In genomic region chr3:47523310-47524073, GRCh38 we compare ENCODE assay signal across 18 cellular contexts. TPM values are rescaled to one million over a fixed set of nuclear protein-coding genes. Genes with fewer than 3 reads are reported as not detected.
DNase-seq lines count a peak whose midpoint lies in the region; ATAC-seq, FAIRE-seq and TF ChIP-seq lines count a peak whose summit lies in the region.
"Had no signal": no experiment of that assay in that cellular context is flagged by ENCODE, and none has a peak within 500 bp of the region (broad histone marks: within the 10 kb centered on the region; RNA-seq: fewer than 3 reads in every experiment).

No MANE protein-coding gene starts in this region.

- no peak overlapping the region for H4K91ac ChIP-seq in H1 (replicated peaks; ENCODE audit: insufficient read length, low read length)
- no peak overlapping the region for H4K91ac ChIP-seq in neuronal stem cell (ENCODE audit: low read depth, low read length, poor library complexity)

- no peaks in the 10 kb centered on the region for H3K79me1 ChIP-seq in H1 (ENCODE audit: low read depth, low read length)
- no peaks in the 10 kb centered on the region for H3K79me1 ChIP-seq in neuronal stem cell (ENCODE audit: low read depth, low read length)

- POLR2A ChIA-PET in H1 (lab: Charles Lee; ENCODE audit: partially characterized antibody), result interaction anchor here (2.4 to 2.6 kb wide), 2 partner anchors 54 to 301 kb away, joined by 7 to 9 read pairs; no protein-coding TSS in a partner anchor

- no peak overlapping the region for H4K5ac ChIP-seq in H1 (ENCODE audit: insufficient read length, low read depth, low read length)

- intact Hi-C loops in heart right ventricle (cut with DNase I), result loop anchor here in 5 of 10 donors (2.0 to 10.0 kb wide), 5 partner anchors 141 to 631 kb away; no protein-coding TSS in a partner anchor

- peaks cover 0 to 11% (median 2%) of the 10 kb centered on the region in 4 experiments; a peak in 4 of 7 replicates for H3K4me1 ChIP-seq in H1 (replicated peaks in 1 of 4; ENCODE audit: control insufficient read depth in 3 of 4, insufficient read depth in 4 of 4, low read length in 3 of 4)
- peaks cover 3 to 7% of the 10 kb centered on the region in 2 donors for H3K4me1 ChIP-seq in neuronal stem cell (ENCODE audit: control insufficient read depth in 2 of 2, insufficient read depth in 1 of 2, low read depth in 1 of 2, low read length in 2 of 2)
- peaks cover 0 to 8% (median 4%) of the 10 kb centered on the region in 9 donors for H3K4me1 ChIP-seq in heart right ventricle

- no peak for TF ChIP-seq EP300 in H1 (IDR thresholded peaks at IDR 0.05; ENCODE audit: borderline replicate concordance in 1 of 2, low read depth in 2 of 2, low read length in 2 of 2)

- H2AK5ac ChIP-seq in H1 (ENCODE audit: low read depth, low read length) (no peak overlapping the region), neuronal stem cell (ENCODE audit: low read depth, low read length) (no peak overlapping the region)

- H3K27me3 ChIP-seq in H1 (replicated peaks in 1 of 4; ENCODE audit: control insufficient read depth in 3 of 4, extremely low read depth in 1 of 4, insufficient read depth in 3 of 4, low read length in 3 of 4), result peaks cover 3 to 14% (median 13%) of the 10 kb centered on the region in 4 experiments
- no peaks in the 10 kb centered on the region for H3K27me3 ChIP-seq in neuronal stem cell (ENCODE audit: control insufficient read depth in 3 of 3, insufficient read depth in 3 of 3, low read depth in 1 of 3, low read length in 3 of 3)
- H3K27me3 ChIP-seq in heart right ventricle, result no peaks in the 10 kb centered on the region
- H3K27me3 ChIP-seq: Peyer's patch had no signal

- H3K23me2 ChIP-seq in H1 (ENCODE audit: low read depth, low read length), result no peaks in the 10 kb centered on the region

- H3K27ac ChIP-seq in C4-2B, result peak overlapping the region; percentile 52; the same call in 1 of the 2 replicates
- no peak overlapping the region for H3K27ac ChIP-seq in H1 (ENCODE audit: low read depth, low read length)
- no peak overlapping the region for H3K27ac ChIP-seq in neuronal stem cell (replicated peaks; ENCODE audit: low read length)
- no peak overlapping the region for H3K27ac ChIP-seq in heart right ventricle

- no peak overlapping the region for H2BK5ac ChIP-seq in H1 (ENCODE audit: low read depth, low read length)
- H2BK5ac ChIP-seq in neuronal stem cell (ENCODE audit: low read length), result no peak overlapping the region

- H3K9me3 ChIP-seq in H1 (ENCODE audit: insufficient read depth in 2 of 2, low read depth in 1 of 2, low read length in 1 of 2), result no peaks in the 10 kb centered on the region
- H3K9me3 ChIP-seq in neuronal stem cell (replicated peaks in 1 of 2; ENCODE audit: control insufficient read depth in 2 of 2, insufficient read depth in 1 of 2, low read depth in 1 of 2, low read length in 2 of 2), result no peaks in the 10 kb centered on the region
- H3K9me3 ChIP-seq in heart right ventricle, result peaks cover 0 to 13% (median 0%) of the 10 kb centered on the region in 11 donors
- H3K9me3 ChIP-seq: A549, Peyer's patch had no signal

- FAIRE-seq in H1 (lab: Jason Lieb, UNC), result no peak
- FAIRE-seq: A549 had no signal

- H2BK120ac ChIP-seq in H1 (replicated peaks; ENCODE audit: low read depth, low read length) (no peak overlapping the region), neuronal stem cell (ENCODE audit: low read depth, low read length) (no peak overlapping the region)

- CTCF ChIA-PET in H1 (lab: Charles Lee; ENCODE audit: partially characterized antibody), result interaction anchor here (0.6 to 5.0 kb wide), 24 partner anchors 10 to 313 kb away, joined by 3 to 34 read pairs (median 6); no protein-coding TSS in a partner anchor

- H4K20me1 ChIP-seq in H1 (replicated peaks in 1 of 2; ENCODE audit: control insufficient read depth in 1 of 2, insufficient read depth in 2 of 2, low read length in 2 of 2), result no peaks in the 10 kb centered on the region

- H3K56ac ChIP-seq in H1 (replicated peaks; ENCODE audit: insufficient read length, low read depth, low read length), result no peak overlapping the region

- TF ChIP-seq POLR2A in H1 (IDR thresholded peaks at IDR 0.05; ENCODE audit: control extremely low read depth in 1 of 2, low read depth in 2 of 2, low read length in 2 of 2), result no peak

- no peak overlapping the region for H3K4me3 ChIP-seq in H1 (ENCODE audit: extremely low read depth in 1 of 4, insufficient read depth in 2 of 4, low read depth in 3 of 4, low read length in 4 of 4)
- no peak overlapping the region for H3K4me3 ChIP-seq in neuronal stem cell (ENCODE audit: low read length in 2 of 2)
- no peak overlapping the region for H3K4me3 ChIP-seq in heart right ventricle
- H3K4me3 ChIP-seq: A549, Peyer's patch had no signal

- no peak overlapping the region for H3K4ac ChIP-seq in H1 (replicated peaks; ENCODE audit: insufficient read length, low read depth, low read length)
- H3K4ac ChIP-seq in neuronal stem cell (ENCODE audit: low read length), result no peak overlapping the region

- no peak overlapping the region for H2AFZ ChIP-seq in H1 (ENCODE audit: low read length)
- no peak overlapping the region for H2AFZ ChIP-seq in neuronal stem cell (ENCODE audit: low read length)

- H3K4me2 ChIP-seq in H1 (ENCODE audit: insufficient read depth in 1 of 2, low read depth in 2 of 2, low read length in 2 of 2), result no peak overlapping the region
- no peak overlapping the region for H3K4me2 ChIP-seq in neuronal stem cell (ENCODE audit: insufficient read depth, low read length, poor library complexity, severe bottlenecking)
- H3K4me2 ChIP-seq: A549 had no signal

- peak overlapping the region; percentile 32; the same call in 1 of the 2 replicates for H2BK12ac ChIP-seq in H1 (ENCODE audit: low read depth, low read length)
- H2BK12ac ChIP-seq in neuronal stem cell (ENCODE audit: low read length), result no peak overlapping the region

- H3K23ac ChIP-seq in H1 (ENCODE audit: insufficient read length), result no peak overlapping the region
- no peak overlapping the region for H3K23ac ChIP-seq in neuronal stem cell (ENCODE audit: low read depth, low read length, poor library complexity)

- 0 out of 2 replicates have a peak overlapping the region, but pooled peaks have one; percentile 53 for H2BK15ac ChIP-seq in H1 (ENCODE audit: low read length)
- H2BK15ac ChIP-seq in neuronal stem cell (ENCODE audit: low read length), result no peak overlapping the region

- DNase-seq in Kasumi-1 (lab: John Stamatoyannopoulos, UW) (peak; percentile 30 to 40), H1 (ENCODE audit: low read depth in 1 of 2, low spot score in 2 of 2) (no peak), neuronal stem cell (ENCODE audit: low spot score) (no peak), heart right ventricle (no peak), NCI-H526 (lab: John Stamatoyannopoulos, UW) (no peak), pons (ENCODE audit: low spot score) (no peak)
- DNase-seq: COR-L47, EL, IMR-90, NCI-H1048, NCI-H1436 treated with DMSO at 0.1 percent for 48 hours, NCI-H2029 treated with DMSO at 0.1 percent for 48 hours, NCI-H82, Peyer's patch had no signal

- ATAC-seq in heart right ventricle, result no peak
- ATAC-seq in HG03039 (IDR thresholded peaks at IDR 0.05; ENCODE audit: unreplicated experiment), result no peak
- ATAC-seq: Right ventricle myocardium inferior had no signal

- TF ChIP-seq CTCF in C4-2B (conservative IDR thresholded peaks at IDR 0.05) (no peak), H1 (IDR thresholded peaks at IDR 0.05; ENCODE audit: control extremely low read depth in 1 of 3, insufficient read depth in 1 of 3, low read depth in 1 of 3, low read length in 3 of 3) (no peak), heart right ventricle (IDR thresholded peaks at IDR 0.05) (no peak)

- no peak overlapping the region for H3K14ac ChIP-seq in H1 (ENCODE audit: insufficient read length)
- no peak overlapping the region for H3K14ac ChIP-seq in neuronal stem cell (ENCODE audit: low read length)

- no peak overlapping the region for H2BK20ac ChIP-seq in H1 (ENCODE audit: low read length)

- H3K9ac ChIP-seq in H1 (replicated peaks in 1 of 4; ENCODE audit: extremely low read depth in 1 of 4, low read depth in 3 of 4, low read length in 3 of 4) (no peak overlapping the region), neuronal stem cell (ENCODE audit: low read depth, low read length, poor library complexity) (peak overlapping the region; percentile 37)

- TF ChIP-seq RAD21 in H1 (IDR thresholded peaks at IDR 0.05 in 1 of 2, conservative IDR thresholded peaks at IDR 0.05 in 1 of 2; ENCODE audit: low read depth in 2 of 2, low read length in 2 of 2), result no peak

- H3K18ac ChIP-seq in H1 (ENCODE audit: extremely low read depth, low read length) (no peak overlapping the region), neuronal stem cell (ENCODE audit: low read length) (no peak overlapping the region)

- no peaks in the 10 kb centered on the region for H3K79me2 ChIP-seq in H1 (ENCODE audit: control insufficient read depth in 1 of 2, insufficient read depth in 2 of 2, low read length in 2 of 2)

- H3K36me3 ChIP-seq in H1 (ENCODE audit: control insufficient read depth in 2 of 4, insufficient read depth in 4 of 4, low read length in 3 of 4), result no peaks in the 10 kb centered on the region
- no peaks in the 10 kb centered on the region for H3K36me3 ChIP-seq in neuronal stem cell (replicated peaks in 1 of 2; ENCODE audit: control insufficient read depth in 2 of 2, insufficient read depth in 2 of 2, low read length in 2 of 2)
- no peaks in the 10 kb centered on the region for H3K36me3 ChIP-seq in heart right ventricle
- H3K36me3 ChIP-seq: Peyer's patch had no signal

- 74% methylated on average over 4 of the region's 4 CpGs; no CpG with 5 or more reads in 1 of the 2 experiments for WGBS in H1 (ENCODE audit: extremely low coverage in 1 of 2, insufficient coverage in 1 of 2, insufficient read length in 1 of 2, insufficient replicate concordance in 2 of 2, low coverage in 1 of 2, low lambda C conversion rate in 2 of 2, missing lambda C conversion rate in 1 of 2), 2 experiments
- no CpG with 5 or more reads among the region's 4 CpGs for WGBS in neuronal stem cell (ENCODE audit: extremely low coverage in 2 of 2, insufficient read length in 2 of 2, insufficient replicate concordance in 1 of 2), 2 donors
- WGBS in heart right ventricle, 2 donors, result 63 to 77% methylated on average over 4 of the region's 4 CpGs

- H4K8ac ChIP-seq in H1 (ENCODE audit: extremely low read depth, insufficient read depth, low read length), result no peak overlapping the region
- no peak overlapping the region for H4K8ac ChIP-seq in neuronal stem cell (ENCODE audit: low read depth, low read length)

RNA-seq across cellular contexts. Expression of gene ELP6, which starts 10.0 kb away (rescaled TPM):
- total RNA-seq in H1 (2021; fragmentation: NEBNext Ultra II Directional; extraction: Animal tissue kit (Norgen Biotek cat#: 25700)), result 49.6 and 51.1 TPM in 2 replicates
- polyA plus RNA-seq in H1 (2011; rRNA removed), result 78.5 and 78.7 TPM in 2 replicates
- 108 TPM for polyA plus RNA-seq in H1 (2011; cell fraction: cytosol; rRNA removed)
- polyA plus RNA-seq in H1 (2011; cell fraction: nucleus; rRNA removed), result 65.9 TPM
- polyA plus RNA-seq in H1 (2012, experiment 1 of 2), result 45.7 to 73.3 TPM (median 64.5 TPM) in 4 replicates
- 58.5 TPM for polyA plus RNA-seq in H1 (2012, experiment 2 of 2)
- polyA plus RNA-seq in H1 (2013, experiment 1 of 2), result 33.6 TPM
- 35.0 TPM for polyA plus RNA-seq in H1 (2013, experiment 2 of 2)
- polyA minus RNA-seq in H1 (2011; rRNA and poly(A)+ RNA removed), result 78.1 and 89.9 TPM in 2 replicates
- polyA minus RNA-seq in H1 (2011; cell fraction: cytosol; rRNA and poly(A)+ RNA removed), result 33.2 TPM
- polyA minus RNA-seq in H1 (2011; cell fraction: nucleus; rRNA and poly(A)+ RNA removed), result 71.8 TPM
- polyA plus RNA-seq in neuronal stem cell (2013, experiment 1 of 2), result 29.8 TPM
- polyA plus RNA-seq in neuronal stem cell (2013, experiment 2 of 2), result 29.9 TPM
- total RNA-seq in heart right ventricle, result 10 to 100 TPM; 16.5 to 22.5 (median 20.2) TPM
- 10 to 100 TPM; 24.9 to 31.3 TPM for polyA plus RNA-seq in heart right ventricle

RNA-seq across cellular contexts. Expression of gene SCAP, which starts 47.8 kb away (rescaled TPM):
- 110 and 114 TPM in 2 replicates for total RNA-seq in H1 (2021; fragmentation: NEBNext Ultra II Directional; extraction: Animal tissue kit (Norgen Biotek cat#: 25700))
- polyA plus RNA-seq in H1 (2011; rRNA removed) (74.0 and 103 TPM in 2 replicates), heart right ventricle (10 to 100 TPM; 38.8 to 44.0 TPM)
- 54.6 TPM for polyA plus RNA-seq in H1 (2011; cell fraction: cytosol; rRNA removed)
- 199 TPM for polyA plus RNA-seq in H1 (2011; cell fraction: nucleus; rRNA removed)
- 90.9 to 110 TPM (median 102 TPM) in 4 replicates for polyA plus RNA-seq in H1 (2012, experiment 1 of 2)
- polyA plus RNA-seq in H1 (2012, experiment 2 of 2), result 93.2 TPM
- polyA plus RNA-seq in H1 (2013, experiment 1 of 2), result 90.5 TPM
- 93.1 TPM for polyA plus RNA-seq in H1 (2013, experiment 2 of 2)
- 153 and 157 TPM in 2 replicates for polyA minus RNA-seq in H1 (2011; rRNA and poly(A)+ RNA removed)
- 108 TPM for polyA minus RNA-seq in H1 (2011; cell fraction: cytosol; rRNA and poly(A)+ RNA removed)
- polyA minus RNA-seq in H1 (2011; cell fraction: nucleus; rRNA and poly(A)+ RNA removed), result 97.7 TPM
- 48.0 TPM for polyA plus RNA-seq in neuronal stem cell (2013, experiment 1 of 2)
- polyA plus RNA-seq in neuronal stem cell (2013, experiment 2 of 2), result 48.5 TPM
- 10 to 100 TPM; 31.7 to 56.7 (median 40.4) TPM for total RNA-seq in heart right ventricle

RNA-seq across cellular contexts. Expression of gene CSPG5, which starts 55.2 kb away (rescaled TPM):
- total RNA-seq in H1 (2021; fragmentation: NEBNext Ultra II Directional; extraction: Animal tissue kit (Norgen Biotek cat#: 25700)), result 7.4 and 8.2 TPM in 2 replicates
- polyA plus RNA-seq in H1 (2011; rRNA removed), result 2.1 and 2.7 TPM in 2 replicates
- 2.7 TPM for polyA plus RNA-seq in H1 (2011; cell fraction: cytosol; rRNA removed)
- polyA plus RNA-seq in H1 (2011; cell fraction: nucleus; rRNA removed), result 2.9 TPM
- 4.6 to 5.4 TPM (median 5.2 TPM) in 4 replicates for polyA plus RNA-seq in H1 (2012, experiment 1 of 2)
- 4.7 TPM for polyA plus RNA-seq in H1 (2012, experiment 2 of 2)
- polyA plus RNA-seq in H1 (2013, experiment 1 of 2), result 6.5 TPM
- polyA plus RNA-seq in H1 (2013, experiment 2 of 2), result 7.0 TPM
- 1.5 and 1.8 TPM in 2 replicates for polyA minus RNA-seq in H1 (2011; rRNA and poly(A)+ RNA removed)
- polyA minus RNA-seq in H1 (2011; cell fraction: cytosol; rRNA and poly(A)+ RNA removed), result 1.8 TPM
- 1.00 TPM for polyA minus RNA-seq in H1 (2011; cell fraction: nucleus; rRNA and poly(A)+ RNA removed)
- polyA plus RNA-seq in neuronal stem cell (2013, experiment 1 of 2), result 9.8 TPM
- polyA plus RNA-seq in neuronal stem cell (2013, experiment 2 of 2), result 10.1 TPM
- total RNA-seq in heart right ventricle, result under 1 TPM in 9 of 10 donors, not detected in 1; 0.18 to 0.79 (median 0.31) TPM
- under 1 TPM; 0.07 to 0.28 TPM for polyA plus RNA-seq in heart right ventricle

Comparison
In these comparisons a context has a peak if more than half of its experiments do, and no peak if none do; other contexts are left out.
1. DNase-seq: peak in Kasumi-1 (2 of 2); none in H1 (0 of 2), neuronal stem cell (single experiment), heart right ventricle (0 of 2), NCI-H526 (0 of 2) and pons (single experiment).